In genomic region chr2:205483122-205483521, GRCh38 we compare ENCODE assay signal across 23 cellular contexts.
"Had no signal": no experiment of that assay in that cellular context is flagged by ENCODE, and none has a peak within 500 bp of the region (broad histone marks: within the 10 kb centered on the region; RNA-seq: fewer than 3 reads in every experiment).

No MANE protein-coding gene starts in this region.

- H3K4me3 ChIP-seq: colonic mucosa, dorsolateral prefrontal cortex, heart right ventricle, sigmoid colon, smooth muscle cell, uterus had no signal

- H3K4me1 ChIP-seq: colonic mucosa had no signal

- H3K4me2 ChIP-seq: smooth muscle cell had no signal

- DNase-seq: activated CD4-positive, alpha-beta memory T cell treated with anti-CD3 and anti-CD28 coated beads for 36 hours; activated CD4-positive, alpha-beta T cell treated with anti-CD3 and anti-CD28 coated beads for 48 hours; activated CD4-positive, CD25-positive, alpha-beta regulatory T cell; activated naive CD4-positive, alpha-beta T cell treated with anti-CD3 and anti-CD28 coated beads, Interleukin-2, amount 10 ng/mL, durations not matched to agents 7 days and 5 days; activated T-cell treated with anti-CD3 and anti-CD28 coated beads, Interleukin-2, amount 50 U/mL, for 48 hours; amygdala; colonic mucosa; dorsolateral prefrontal cortex; effector memory CD8-positive, alpha-beta T cell; immature natural killer cell; kidney glomerular epithelial cell; mammary epithelial cell; posterior cingulate gyrus; sigmoid colon; stimulated activated CD4-positive, alpha-beta T cell treated with anti-CD3 and anti-CD28 coated beads, Interleukin-2, amount 100 ng/mL, for 48 hours; stimulated activated CD8-positive, alpha-beta memory T cell treated with anti-CD3 and anti-CD28 coated beads, Interleukin-4, amount 100 ng/mL, for 48 hours; stimulated activated naive B cell treated with anti-CD40 and anti-IgM and Interleukin-4, amounts not matched to agents 10 μg/mL and 1 μg/mL and 100 μg/mL, for 72 hours; T-helper 17 cell; trophoblast cell had no signal

- H3K36me3 ChIP-seq: colonic mucosa, heart right ventricle, sigmoid colon, uterus had no signal

- H3K27ac ChIP-seq: colonic mucosa, dorsolateral prefrontal cortex, heart right ventricle, sigmoid colon had no signal

- ATAC-seq: effector memory CD8-positive, alpha-beta T cell; natural killer cell treated with Interleukin-12 subunit alpha and Interleukin-12 subunit beta and Interleukin-15 and Interleukin-18, amount 100 ng/mL, for 72 hours; stimulated activated naive B cell treated with anti-CD40 and anti-IgM and Interleukin-4, amounts not matched to agents 10 μg/mL and 1 μg/mL and 100 μg/mL, for 72 hours; T-helper 17 cell had no signal

- H3K9me3 ChIP-seq: colonic mucosa, heart right ventricle, sigmoid colon, uterus had no signal

- H3K27me3 ChIP-seq: colonic mucosa, heart right ventricle, sigmoid colon, uterus had no signal
